Comparison of ENCODE assay signal across 32 cellular contexts in genomic region chr2:12587228-12587627, GRCh38.
"Had no signal": no experiment of that assay in that cellular context is flagged by ENCODE, and none has a peak within 500 bp of the region (broad histone marks: within the 10 kb centered on the region; RNA-seq: fewer than 3 reads in every experiment).

No MANE protein-coding gene starts in this region.

- DNase-seq: activated CD4-positive, alpha-beta memory T cell treated with anti-CD3 and anti-CD28 coated beads, Interleukin-2, amount 10 ng/mL, durations not matched to agents 7 days and 5 days; activated CD4-positive, alpha-beta T cell treated with anti-CD3 and anti-CD28 coated beads, Interleukin-2, amount 10 ng/mL, durations not matched to agents 7 days and 5 days; activated CD8-positive, alpha-beta memory T cell treated with anti-CD3 and anti-CD28 coated beads, Interleukin-2, amount 50 U/mL, for 48 hours; activated naive CD4-positive, alpha-beta T cell; activated T-cell treated with anti-CD3 and anti-CD28 coated beads, Interleukin-2, amount 50 U/mL, for 24 hours; body of pancreas; dermis blood vessel endothelial cell; effector CD4-positive, alpha-beta T cell; erythroblast; gastrocnemius medialis; hippocampal formation; left colon; mammary epithelial cell; naive thymus-derived CD4-positive, alpha-beta T cell; nucleus accumbens; pancreas; retina; stimulated activated CD4-positive, alpha-beta T cell treated with anti-CD3 and anti-CD28 coated beads, Interleukin-12 subunit alpha, Interleukin-12 subunit beta, amount 100 ng/mL, for 4 hours; stimulated activated CD4-positive, alpha-beta T cell treated with anti-CD3 and anti-CD28 coated beads, Interleukin-4, amount 100 ng/mL, for 1 hour; stomach; T-helper 17 cell; T1000; thyroid gland; upper lobe of left lung; WERI-Rb-1 had no signal

- H3K27me3 ChIP-seq: body of pancreas, gastrocnemius medialis, pancreas, stomach, thyroid gland, upper lobe of left lung, vagina had no signal

- H3K36me3 ChIP-seq: gastrocnemius medialis, pancreas, prostate gland, stomach, thyroid gland, upper lobe of left lung, vagina, WERI-Rb-1 had no signal

- H3K4me3 ChIP-seq: body of pancreas, gastrocnemius medialis, pancreas, prostate gland, skin epidermis, stomach, thyroid gland, upper lobe of left lung, vagina had no signal

- H3K27ac ChIP-seq: body of pancreas, gastrocnemius medialis, prostate gland, thyroid gland, vagina, WERI-Rb-1 had no signal

- H3K27ac Mint-ChIP-seq: activated CD4-positive, alpha-beta memory T cell treated with anti-CD3 and anti-CD28 coated beads, Interleukin-2, amount 10 ng/mL, durations not matched to agents 7 days and 5 days; activated CD4-positive, alpha-beta T cell treated with anti-CD3 and anti-CD28 coated beads, Interleukin-2, amount 10 ng/mL, durations not matched to agents 7 days and 5 days; activated naive CD4-positive, alpha-beta T cell treated with anti-CD3 and anti-CD28 coated beads, Interleukin-2, amount 50 U/mL, for 72 hours; activated T-cell treated with anti-CD3 and anti-CD28 coated beads, Interleukin-2, amount 50 U/mL, for 24 hours; activated T-helper 2 cell treated with anti-CD3 and anti-CD28 coated beads, Interferon-gamma antibody, Interleukin-2, Interleukin-4, amounts not matched to agents 10 μg/mL and 5 μg/mL and 100 μg/mL, durations not matched to agents 14 hours and 24 hours and 36 hours; mesothelial cell of epicardium; stimulated activated effector memory CD8-positive, alpha-beta T cell treated with anti-CD3 and anti-CD28 coated beads, Interleukin-12 subunit alpha, Interleukin-12 subunit beta, amount 100 ng/mL, for 72 hours; T-helper 17 cell had no signal

- H3K4me3 Mint-ChIP-seq: activated CD4-positive, alpha-beta memory T cell treated with anti-CD3 and anti-CD28 coated beads, Interleukin-2, amount 10 ng/mL, durations not matched to agents 7 days and 5 days; activated CD4-positive, alpha-beta T cell treated with anti-CD3 and anti-CD28 coated beads, Interleukin-2, amount 10 ng/mL, durations not matched to agents 7 days and 5 days; activated T-cell treated with anti-CD3 and anti-CD28 coated beads, Interleukin-2, amount 50 U/mL, for 24 hours; mesothelial cell of epicardium; stimulated activated effector memory CD8-positive, alpha-beta T cell treated with anti-CD3 and anti-CD28 coated beads, Interleukin-12 subunit alpha, Interleukin-12 subunit beta, amount 100 ng/mL, for 72 hours had no signal

- H3K9me3 ChIP-seq: body of pancreas, gastrocnemius medialis, pancreas, prostate gland, stomach, thyroid gland, upper lobe of left lung, vagina had no signal

- H3K27me3 Mint-ChIP-seq: activated CD4-positive, alpha-beta memory T cell treated with anti-CD3 and anti-CD28 coated beads, Interleukin-2, amount 10 ng/mL, durations not matched to agents 7 days and 5 days; activated CD4-positive, alpha-beta T cell treated with anti-CD3 and anti-CD28 coated beads, Interleukin-2, amount 10 ng/mL, durations not matched to agents 7 days and 5 days; activated T-cell treated with anti-CD3 and anti-CD28 coated beads, Interleukin-2, amount 50 U/mL, for 24 hours; T-helper 17 cell had no signal

- H3K9me3 Mint-ChIP-seq: activated T-cell treated with anti-CD3 and anti-CD28 coated beads, Interleukin-2, amount 50 U/mL, for 24 hours; activated T-helper 2 cell treated with anti-CD3 and anti-CD28 coated beads, Interferon-gamma antibody, Interleukin-2, Interleukin-4, amounts not matched to agents 10 μg/mL and 5 μg/mL and 100 μg/mL, durations not matched to agents 14 hours and 24 hours and 36 hours; mesothelial cell of epicardium; stimulated activated effector memory CD8-positive, alpha-beta T cell treated with anti-CD3 and anti-CD28 coated beads, Interleukin-12 subunit alpha, Interleukin-12 subunit beta, amount 100 ng/mL, for 72 hours had no signal

- ATAC-seq: body of pancreas; gastrocnemius medialis; stimulated activated effector memory CD8-positive, alpha-beta T cell treated with anti-CD3 and anti-CD28 coated beads, Interleukin-12 subunit alpha, Interleukin-12 subunit beta, amount 100 ng/mL, for 72 hours had no signal

- H3K4me1 ChIP-seq: body of pancreas, gastrocnemius medialis, prostate gland, thyroid gland, vagina had no signal
